Comparison of ENCODE assay signal across 12 cellular contexts in genomic region chr7:101386558-101387199, GRCh38. TPM values are rescaled to one million over a fixed set of nuclear protein-coding genes. Genes with fewer than 3 reads are reported as not detected.
DNase-seq lines count a peak whose midpoint lies in the region; ATAC-seq and TF ChIP-seq lines count a peak whose summit lies in the region.
"Had no signal": no experiment of that assay in that cellular context is flagged by ENCODE, and none has a peak within 500 bp of the region (broad histone marks: within the 10 kb centered on the region; RNA-seq: fewer than 3 reads in every experiment).

No MANE protein-coding gene starts in this region.

- H3K4me1 Mint-ChIP-seq in CD8-positive, alpha-beta T cell (ENCODE audit: low read depth) = peaks cover 32% of the 10 kb centered on the region

- H3K27me3 Mint-ChIP-seq in CD8-positive, alpha-beta T cell (ENCODE audit: low read depth) = no peaks in the 10 kb centered on the region
- H3K27me3 Mint-ChIP-seq: activated T-helper 17 cell treated with anti-CD3 and anti-CD28 coated beads, Interleukin-2, amount 50 U/mL, for 72 hours had no signal

- H3K36me3 ChIP-seq in heart right ventricle (no peaks in the 10 kb centered on the region), aorta (ENCODE audit: control insufficient read depth in 1 of 2, insufficient read depth in 2 of 2, low read length in 1 of 2) (no peaks in the 10 kb centered on the region)
- no peaks in the 10 kb centered on the region for H3K36me3 ChIP-seq in CD8-positive, alpha-beta T cell (ENCODE audit: insufficient read depth, low read length)

- H3K27me3 ChIP-seq in heart right ventricle (peaks cover 0 to 59% (median 25%) of the 10 kb centered on the region in 7 donors), aorta (ENCODE audit: control insufficient read depth in 1 of 2, insufficient read depth in 2 of 2, low read length in 1 of 2) (no peaks in the 10 kb centered on the region)
- H3K27me3 ChIP-seq in CD8-positive, alpha-beta T cell (ENCODE audit: insufficient read depth, low read length) = no peaks in the 10 kb centered on the region

- H3K27ac Mint-ChIP-seq in CD8-positive, alpha-beta T cell = no peak overlapping the region
- H3K27ac Mint-ChIP-seq: activated T-helper 17 cell treated with anti-CD3 and anti-CD28 coated beads, Interleukin-2, amount 50 U/mL, for 72 hours had no signal

- H3K4me3 Mint-ChIP-seq in CD8-positive, alpha-beta T cell = no peak overlapping the region
- H3K4me3 Mint-ChIP-seq: activated T-helper 17 cell treated with anti-CD3 and anti-CD28 coated beads, Interleukin-2, amount 50 U/mL, for 72 hours had no signal

- TF ChIP-seq CTCF in heart right ventricle (IDR thresholded peaks at IDR 0.05) = no peak
- no peak for TF ChIP-seq CTCF in CD8-positive, alpha-beta T cell (IDR thresholded peaks at IDR 0.05)

- H3K4me3 ChIP-seq in heart right ventricle = no peak overlapping the region
- no peak overlapping the region for H3K4me3 ChIP-seq in aorta (ENCODE audit: low read length in 2 of 2)
- H3K4me3 ChIP-seq in CD8-positive, alpha-beta T cell (ENCODE audit: low read depth, low read length) = no peak overlapping the region

- H3K9me3 Mint-ChIP-seq in CD8-positive, alpha-beta T cell = no peaks in the 10 kb centered on the region
- H3K9me3 Mint-ChIP-seq: activated T-helper 17 cell treated with anti-CD3 and anti-CD28 coated beads, Interleukin-2, amount 50 U/mL, for 72 hours had no signal

- 24 to 25% methylated on average over 19 of the region's 19 CpGs for WGBS in heart right ventricle, 2 donors
- 28 to 29% methylated on average over 19 of the region's 19 CpGs for WGBS in aorta, 2 donors

- H3K27ac ChIP-seq in heart right ventricle = no peak overlapping the region
- H3K27ac ChIP-seq in aorta (ENCODE audit: low read depth in 1 of 2, low read length in 2 of 2) = no peak overlapping the region
- H3K27ac ChIP-seq in CD8-positive, alpha-beta T cell (ENCODE audit: low read depth, low read length) = no peak overlapping the region
- H3K27ac ChIP-seq: epithelial cell of prostate, KMS-11 had no signal

- peak; percentile 8 to 36 for DNase-seq in heart right ventricle
- DNase-seq in Right ventricle myocardium inferior (ENCODE audit: missing footprints) = no peak
- DNase-seq in NCI-H82 treated with DMSO at 0.1 percent for 48 hours (lab: John Stamatoyannopoulos, UW; ENCODE audit: unreplicated experiment) = peak; percentile 78
- DNase-seq in iPS-NIHi11 (ENCODE audit: low spot score) = peak; percentile 76
- DNase-seq in aorta = no peak
- no peak for DNase-seq in CD8-positive, alpha-beta T cell
- DNase-seq: GF-D8 had no signal

- ATAC-seq in heart right ventricle (peak in 2 of 8 donors; percentile 61 to 70), Right ventricle myocardium inferior (no peak), aorta (ENCODE audit: low FRiP score) (peak; percentile 38), HG03139 (IDR thresholded peaks at IDR 0.05; ENCODE audit: unreplicated experiment) (no peak), HG03039 (IDR thresholded peaks at IDR 0.05; ENCODE audit: unreplicated experiment) (no peak)
- ATAC-seq in CD8-positive, alpha-beta T cell = no peak
- ATAC-seq: activated T-helper 17 cell treated with anti-CD3 and anti-CD28 coated beads, Interleukin-2, amount 50 U/mL, for 72 hours had no signal

- no peaks in the 10 kb centered on the region for H3K36me3 Mint-ChIP-seq in CD8-positive, alpha-beta T cell

- POLR2A ChIA-PET in CD8-positive, alpha-beta T cell (lab: Charles Lee) = interaction anchor here (0.6 kb wide), 1 partner anchor 72 kb away, joined by 7 read pairs; no protein-coding TSS in a partner anchor

- H3K9me3 ChIP-seq in heart right ventricle (peaks cover 0 to 12% (median 0%) of the 10 kb centered on the region in 11 donors), aorta (ENCODE audit: control insufficient read depth, low read length) (no peaks in the 10 kb centered on the region)
- H3K9me3 ChIP-seq in CD8-positive, alpha-beta T cell (ENCODE audit: low read length) = no peaks in the 10 kb centered on the region

- intact Hi-C loops in heart right ventricle (cut with DNase I) = no loop called here
- intact Hi-C loops in Right ventricle myocardium inferior (cut with DNase I) = no loop called here
- intact Hi-C loops in aorta (cut with DNase I) = no loop called here
- intact Hi-C loops in CD8-positive, alpha-beta T cell (cut with DNase I, micrococcal nuclease) = no loop called here

- H3K4me1 ChIP-seq in heart right ventricle (peaks cover 0 to 18% (median 0%) of the 10 kb centered on the region in 9 donors), aorta (ENCODE audit: control insufficient read depth in 1 of 2, insufficient read depth in 2 of 2, low read length in 2 of 2) (no peaks in the 10 kb centered on the region)
- H3K4me1 ChIP-seq in CD8-positive, alpha-beta T cell (ENCODE audit: insufficient read depth, low read length) = peaks cover 25% of the 10 kb centered on the region

- CTCF ChIA-PET in CD8-positive, alpha-beta T cell (lab: Charles Lee) = interaction anchor here (1.1 to 2.3 kb wide), 2 partner anchors 23 to 24 kb away, joined by 4 to 11 read pairs; no protein-coding TSS in a partner anchor

RNA-seq across cellular contexts. Expression of gene COL26A1, which starts 24.0 kb away (rescaled TPM):
- under 1 TPM in 1 of 10 donors, not detected in 9; 0.50 TPM for total RNA-seq in heart right ventricle
- polyA plus RNA-seq in heart right ventricle = under 1 TPM in 1 of 2 donors, not detected in 1; 0.07 TPM
- not detected for total RNA-seq in Right ventricle myocardium inferior
- not detected for total RNA-seq in aorta
- not detected for polyA plus RNA-seq in aorta
- total RNA-seq in CD8-positive, alpha-beta T cell = not detected
- total RNA-seq: activated T-helper 17 cell treated with anti-CD3 and anti-CD28 coated beads, Interleukin-2, amount 50 U/mL, for 72 hours had no signal

Comparison
In these comparisons a context has a peak if more than half of its experiments do, and no peak if none do; other contexts are left out.
1. DNase-seq: peak in heart right ventricle (2 of 2), NCI-H82 treated with DMSO at 0.1 percent for 48 hours (single experiment) and iPS-NIHi11 (single experiment); none in Right ventricle myocardium inferior (single experiment), aorta (0 of 2) and CD8-positive, alpha-beta T cell (0 of 7).